Comparison of ENCODE assay signal across 6 cellular contexts in genomic region chr16:30924797-30925645, GRCh38. TPM values are rescaled to one million over a fixed set of nuclear protein-coding genes. Genes with fewer than 3 reads are reported as not detected.
A peak's percentile ranks its signal among the peaks of the same experiment; 100 is the strongest.
DNase-seq lines count a peak whose midpoint lies in the region; ATAC-seq and TF ChIP-seq lines count a peak whose summit lies in the region.

No MANE protein-coding gene starts in this region.

- no peaks in the 10 kb centered on the region for H3K27me3 Mint-ChIP-seq in progenitor cell of endocrine pancreas

- H3K27ac ChIP-seq in HUES64 (ENCODE audit: low read depth, low read length) (peak overlapping the region; percentile 70), breast epithelium (peak overlapping the region; percentile 94 to 97)

- no peak for TF ChIP-seq POLR2A in breast epithelium (IDR thresholded peaks at IDR 0.05)

- no peak for DNase-seq in breast epithelium (ENCODE audit: low spot score in 2 of 2)
- DNase-seq in progenitor cell of endocrine pancreas (ENCODE audit: low spot score, unreplicated experiment): no peak
- no peak for DNase-seq in NCI-H187 treated with DMSO at 0.1 percent for 48 hours (lab: John Stamatoyannopoulos, UW)

- 77% methylated on average over 12 of the region's 12 CpGs for WGBS in HUES64

- H3K36me3 ChIP-seq in HUES64 (ENCODE audit: insufficient read depth, low read length): peaks cover 32% of the 10 kb centered on the region
- no peaks in the 10 kb centered on the region for H3K36me3 ChIP-seq in breast epithelium

- peak overlapping the region; percentile 75 for H3K4me3 ChIP-seq in HUES64 (ENCODE audit: low read length)
- H3K4me3 ChIP-seq in breast epithelium: peak overlapping the region; percentile 65 to 85 (median 67)

- H3K27ac Mint-ChIP-seq in progenitor cell of endocrine pancreas: peak overlapping the region; percentile 30

- H3K4me1 ChIP-seq in HUES64 (ENCODE audit: insufficient read depth, low read length) (no peaks in the 10 kb centered on the region), breast epithelium (peaks cover 0 to 7% of the 10 kb centered on the region in 2 donors)

- ATAC-seq in GM19023 (IDR thresholded peaks at IDR 0.05; ENCODE audit: unreplicated experiment) (no peak), HG03108 (IDR thresholded peaks at IDR 0.05; ENCODE audit: unreplicated experiment) (no peak)

- peak overlapping the region; percentile 79 for H3K4me3 Mint-ChIP-seq in progenitor cell of endocrine pancreas (ENCODE audit: low read depth)

- H3K36me3 Mint-ChIP-seq in progenitor cell of endocrine pancreas (ENCODE audit: insufficient read depth): peaks cover 2% of the 10 kb centered on the region

- no peaks in the 10 kb centered on the region for H3K9me3 Mint-ChIP-seq in progenitor cell of endocrine pancreas (ENCODE audit: low read depth)

- no peaks in the 10 kb centered on the region for H3K9me3 ChIP-seq in HUES64 (ENCODE audit: insufficient read depth, low read depth, low read length)
- H3K9me3 ChIP-seq in breast epithelium: no peaks in the 10 kb centered on the region

- intact Hi-C loops in breast epithelium (cut with DNase I; ENCODE audit: low total_unique reads): no loop called here

- H3K27me3 ChIP-seq in HUES64 (ENCODE audit: insufficient read depth, low read length): no peaks in the 10 kb centered on the region
- no peaks in the 10 kb centered on the region for H3K27me3 ChIP-seq in breast epithelium

- TF ChIP-seq CTCF in breast epithelium (IDR thresholded peaks at IDR 0.05): no peak
- no peak for TF ChIP-seq CTCF in progenitor cell of endocrine pancreas (IDR thresholded peaks at IDR 0.05; ENCODE audit: unreplicated experiment)

- H3K9ac ChIP-seq in HUES64 (ENCODE audit: low read depth, low read length): peak overlapping the region; percentile 85

- peaks cover 8% of the 10 kb centered on the region for H3K4me1 Mint-ChIP-seq in progenitor cell of endocrine pancreas (ENCODE audit: low read depth)

RNA-seq across cellular contexts. Expression of gene FBXL19, which starts 1.6 kb away (rescaled TPM):
- polyA plus RNA-seq in HUES64 (2013, experiment 1 of 2): 53.0 TPM
- 53.0 TPM for polyA plus RNA-seq in HUES64 (2013, experiment 2 of 2)
- total RNA-seq in breast epithelium (10 to 100 TPM in 1 of 3 donors, 1 to 10 TPM in 2; 4.5 to 12.7 (median 9.2) TPM), progenitor cell of endocrine pancreas (65.6 and 66.8 TPM in 2 replicates)

RNA-seq across cellular contexts. Expression of gene ORAI3, which starts 23.8 kb away (rescaled TPM):
- polyA plus RNA-seq in HUES64 (2013, experiment 1 of 2): 7.9 TPM
- 9.8 TPM for polyA plus RNA-seq in HUES64 (2013, experiment 2 of 2)
- total RNA-seq in breast epithelium: 10 to 100 TPM; 20.0 to 40.5 (median 25.9) TPM
- 19.1 and 19.5 TPM in 2 replicates for total RNA-seq in progenitor cell of endocrine pancreas

RNA-seq across cellular contexts. Expression of gene CTF1, which starts 28.6 kb away (rescaled TPM):
- polyA plus RNA-seq in HUES64 (2013, experiment 1 of 2): 1.0 TPM
- polyA plus RNA-seq in HUES64 (2013, experiment 2 of 2): 1.6 TPM
- 1 to 10 TPM; 2.6 to 4.5 (median 3.4) TPM for total RNA-seq in breast epithelium
- total RNA-seq in progenitor cell of endocrine pancreas: 4.5 and 5.1 TPM in 2 replicates

RNA-seq across cellular contexts. Expression of gene BCL7C, which starts 31.1 kb away (rescaled TPM):
- polyA plus RNA-seq in HUES64 (2013, experiment 1 of 2): 19.2 TPM
- 20.5 TPM for polyA plus RNA-seq in HUES64 (2013, experiment 2 of 2)
- total RNA-seq in breast epithelium (10 to 100 TPM; 29.4 to 47.2 (median 36.2) TPM), progenitor cell of endocrine pancreas (33.2 and 34.2 TPM in 2 replicates)

RNA-seq across cellular contexts. Expression of gene SETD1A, which starts 32.5 kb away (rescaled TPM):
- 22.1 TPM for polyA plus RNA-seq in HUES64 (2013, experiment 1 of 2)
- polyA plus RNA-seq in HUES64 (2013, experiment 2 of 2): 21.0 TPM
- total RNA-seq in breast epithelium (1 to 10 TPM; 4.8 to 5.6 (median 5.1) TPM), progenitor cell of endocrine pancreas (25.4 and 27.7 TPM in 2 replicates)
